ENCODE assay signal across 1 cellular context in genomic region chr1:27569088-27569459, GRCh38.
TF ChIP-seq lines count a peak whose summit lies in the region.

No MANE protein-coding gene starts in this region.

TF ChIP-seq in IMR-90, 13 proteins besides CTCF, POLR2A, EP300 and RAD21 (continued from another document):
- TF ChIP-seq RCOR1 (IDR thresholded peaks at IDR 0.05; ENCODE audit: insufficient replicate concordance, low read length) (no peak), BHLHE40 (IDR thresholded peaks at IDR 0.05; ENCODE audit: low read depth, low read length) (no peak), MAZ (IDR thresholded peaks at IDR 0.05; ENCODE audit: borderline replicate concordance, low read depth, low read length) (no peak), MAFK (IDR thresholded peaks at IDR 0.05; ENCODE audit: low read depth, low read length) (no peak), NFE2L2 (IDR thresholded peaks at IDR 0.05; ENCODE audit: low read depth, low read length) (no peak), RFX5 (IDR thresholded peaks at IDR 0.05; ENCODE audit: low read depth, low read length) (no peak), ELK1 (IDR thresholded peaks at IDR 0.05; ENCODE audit: borderline replicate concordance, low read depth, low read length) (no peak), SMC3 (IDR thresholded peaks at IDR 0.05; ENCODE audit: low read depth, low read length) (no peak), CEBPB (IDR thresholded peaks at IDR 0.05; ENCODE audit: low read depth, low read length) (no peak), MXI1 (IDR thresholded peaks at IDR 0.05; ENCODE audit: borderline replicate concordance, low read depth, low read length) (no peak), USF2 (IDR thresholded peaks at IDR 0.05; ENCODE audit: low read depth, low read length) (no peak)
